Comparison of ENCODE assay signal across 22 cellular contexts in genomic region chr2:68414452-68414851, GRCh38. TPM values are rescaled to one million over a fixed set of nuclear protein-coding genes. Genes with fewer than 3 reads are reported as not detected.
"Had no signal": no experiment of that assay in that cellular context is flagged by ENCODE, and none has a peak within 500 bp of the region (broad histone marks: within the 10 kb centered on the region; RNA-seq: fewer than 3 reads in every experiment).

No MANE protein-coding gene starts in this region.

- H3K9me3 ChIP-seq: ascending aorta, left lung, right atrium auricular region, spleen, tibial nerve had no signal

- DNase-seq: activated CD4-positive, alpha-beta T cell treated with anti-CD3 and anti-CD28 coated beads for 48 hours; activated CD4-positive, alpha-beta T cell treated with anti-CD3 and anti-CD28 coated beads, Interleukin-2, amount 50 U/mL, for 48 hours; activated CD8-positive, alpha-beta memory T cell treated with anti-CD3 and anti-CD28 coated beads for 24 hours; activated effector memory CD4-positive, alpha-beta T cell treated with Interleukin-2 at 50 U/mL for 16 hours; activated naive CD4-positive, alpha-beta T cell treated with anti-CD3 and anti-CD28 coated beads, Interleukin-2, amount 10 ng/mL, durations not matched to agents 7 days and 5 days; activated naive CD8-positive, alpha-beta T cell treated with anti-CD3 and anti-CD28 coated beads, Interleukin-2, amount 10 ng/mL, durations not matched to agents 7 days and 5 days; brain microvascular endothelial cell; caudate nucleus; left lung; spleen; stimulated activated naive CD4-positive, alpha-beta T cell; T-helper 17 cell; T1000; WERI-Rb-1 had no signal

- H3K4me1 ChIP-seq: ascending aorta had no signal

- ATAC-seq: activated CD4-positive, CD25-positive, alpha-beta regulatory T cell treated with anti-CD3 and anti-CD28 coated beads, Interleukin-2, amount 50 U/mL, for 24 hours; left lung; T-helper 17 cell had no signal

- FAIRE-seq: frontal cortex, islet of Langerhans had no signal

- H3K27ac ChIP-seq: ascending aorta, brain microvascular endothelial cell, left lung, right atrium auricular region, tibial nerve, WERI-Rb-1 had no signal

- H3K27ac Mint-ChIP-seq: activated naive CD4-positive, alpha-beta T cell treated with anti-CD3 and anti-CD28 coated beads, Interleukin-2, amount 10 ng/mL, durations not matched to agents 7 days and 5 days; activated naive CD8-positive, alpha-beta T cell treated with anti-CD3 and anti-CD28 coated beads, Interleukin-2, amount 10 ng/mL, durations not matched to agents 7 days and 5 days; endodermal cell had no signal

- H3K4me3 Mint-ChIP-seq: activated naive CD4-positive, alpha-beta T cell treated with anti-CD3 and anti-CD28 coated beads, Interleukin-2, amount 10 ng/mL, durations not matched to agents 7 days and 5 days; activated naive CD8-positive, alpha-beta T cell treated with anti-CD3 and anti-CD28 coated beads, Interleukin-2, amount 10 ng/mL, durations not matched to agents 7 days and 5 days; endodermal cell; T-helper 17 cell had no signal

- H3K27me3 Mint-ChIP-seq: T-helper 17 cell had no signal

- H3K9me3 Mint-ChIP-seq: activated naive CD4-positive, alpha-beta T cell treated with anti-CD3 and anti-CD28 coated beads, Interleukin-2, amount 10 ng/mL, durations not matched to agents 7 days and 5 days; activated naive CD8-positive, alpha-beta T cell treated with anti-CD3 and anti-CD28 coated beads, Interleukin-2, amount 10 ng/mL, durations not matched to agents 7 days and 5 days; endodermal cell had no signal

- H3K36me3 ChIP-seq: ascending aorta, brain microvascular endothelial cell, left lung, right atrium auricular region, spleen, tibial nerve, WERI-Rb-1 had no signal

- H3K36me3 Mint-ChIP-seq: activated naive CD4-positive, alpha-beta T cell treated with anti-CD3 and anti-CD28 coated beads, Interleukin-2, amount 10 ng/mL, durations not matched to agents 7 days and 5 days had no signal

- H3K4me1 Mint-ChIP-seq: endodermal cell had no signal

- H3K4me3 ChIP-seq: ascending aorta, left lung, lung, right atrium auricular region, spleen, tibial nerve had no signal

- H3K27me3 ChIP-seq: ascending aorta, brain microvascular endothelial cell, left lung, right atrium auricular region, spleen, tibial nerve had no signal

RNA-seq across cellular contexts. Expression of gene PLEK, which starts 49.4 kb away (rescaled TPM):
- total RNA-seq: endodermal cell had no signal
